In the genomic region with DNA sequence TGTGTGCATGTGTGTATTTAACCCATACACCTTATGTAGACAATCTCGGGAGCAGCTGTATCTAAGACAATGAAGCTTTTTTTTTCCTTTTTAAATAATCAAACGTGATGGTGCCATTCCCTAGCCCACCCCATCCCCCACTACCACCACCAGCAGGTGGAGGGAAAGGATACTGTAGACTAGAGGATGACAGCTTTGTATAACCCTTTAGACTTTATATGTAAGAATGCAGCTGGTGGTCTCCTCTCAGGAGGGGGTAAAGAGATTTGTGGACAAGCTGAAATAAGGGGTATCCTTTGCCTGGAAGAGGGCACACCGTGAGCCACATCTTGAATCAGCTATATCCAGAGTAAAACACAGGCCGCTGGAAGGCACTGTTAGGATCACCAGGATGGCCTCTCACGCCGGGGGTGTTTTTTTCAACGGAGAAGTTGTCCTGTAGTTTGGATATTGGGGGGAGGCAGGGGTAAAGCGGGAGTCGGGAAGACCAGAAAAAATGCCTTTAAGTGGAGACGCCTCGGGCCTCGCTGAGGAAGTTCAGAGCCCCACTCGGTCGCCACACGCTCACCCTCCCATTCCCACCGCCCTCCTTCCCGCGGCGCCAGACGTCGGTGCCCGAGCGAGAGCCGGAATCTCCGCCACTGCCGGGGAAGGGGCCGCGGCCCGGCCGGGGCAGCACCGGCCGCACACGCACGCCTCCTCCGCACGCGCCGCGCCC, we compare ENCODE assay signal across 1 cellular context.
TF ChIP-seq lines count a peak whose summit lies in the region.

No MANE protein-coding gene starts in this region.

TF ChIP-seq in endothelial cell of umbilical vein, 7 proteins besides CTCF, POLR2A, EP300 and RAD21 (continued from another document):
- TF ChIP-seq POLR2AphosphoS5 (IDR thresholded peaks at IDR 0.05; ENCODE audit: insufficient read depth, low read depth, low read length) (no peak), EZH2 (IDR thresholded peaks at IDR 0.05; ENCODE audit: borderline replicate concordance, low read depth, low read length, severe bottlenecking) (no peak), MYC (IDR thresholded peaks at IDR 0.05; ENCODE audit: low read depth, low read length) (no peak), GATA2 (IDR thresholded peaks at IDR 0.05; ENCODE audit: insufficient read depth, insufficient read length, low read depth, low read length) (no peak), JUN (IDR thresholded peaks at IDR 0.05; ENCODE audit: borderline replicate concordance, insufficient read depth, insufficient read length, low read depth) (no peak)
- TF ChIP-seq, protein P1, sequence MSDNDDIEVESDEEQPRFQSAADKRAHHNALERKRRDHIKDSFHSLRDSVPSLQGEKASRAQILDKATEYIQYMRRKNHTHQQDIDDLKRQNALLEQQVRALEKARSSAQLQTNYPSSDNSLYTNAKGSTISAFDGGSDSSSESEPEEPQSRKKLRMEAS (IDR thresholded peaks at IDR 0.05; ENCODE audit: insufficient read depth, insufficient read length) = no peak
